In the genomic region with DNA sequence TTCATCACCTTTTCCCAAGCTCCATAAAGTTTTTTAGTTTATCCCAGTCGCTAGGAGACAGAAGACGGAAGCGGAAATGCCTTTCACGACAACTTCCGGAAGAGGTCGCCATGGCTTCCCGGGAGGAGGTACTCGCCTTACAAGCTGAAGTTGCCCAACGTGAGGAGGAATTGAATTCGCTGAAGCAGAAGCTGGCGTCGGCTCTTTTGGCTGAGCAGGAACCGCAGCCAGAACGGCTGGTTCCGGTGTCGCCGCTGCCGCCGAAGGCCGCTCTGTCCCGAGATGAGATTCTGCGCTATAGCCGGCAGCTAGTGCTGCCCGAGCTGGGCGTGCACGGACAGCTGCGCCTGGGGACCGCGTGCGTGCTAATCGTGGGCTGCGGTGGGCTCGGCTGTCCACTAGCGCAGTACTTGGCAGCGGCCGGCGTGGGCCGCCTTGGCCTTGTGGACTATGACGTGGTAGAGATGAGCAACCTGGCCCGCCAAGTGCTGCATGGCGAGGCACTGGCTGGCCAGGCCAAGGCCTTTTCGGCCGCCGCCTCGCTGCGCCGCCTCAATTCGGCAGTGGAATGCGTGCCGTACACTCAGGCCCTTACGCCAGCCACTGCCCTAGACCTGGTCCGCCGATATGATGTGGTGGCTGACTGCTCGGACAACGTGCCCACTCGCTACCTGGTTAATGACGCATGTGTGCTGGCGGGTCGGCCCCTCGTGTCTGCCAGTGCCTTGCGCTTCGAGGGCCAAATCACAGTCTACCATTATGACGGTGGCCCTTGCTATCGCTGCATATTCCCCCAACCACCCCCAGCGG, we compare ENCODE assay signal across 1 cellular context.
A peak's percentile ranks its signal among the peaks of the same experiment; 100 is the strongest.
TF ChIP-seq lines count a peak whose summit lies in the region.

A gene with protein sequence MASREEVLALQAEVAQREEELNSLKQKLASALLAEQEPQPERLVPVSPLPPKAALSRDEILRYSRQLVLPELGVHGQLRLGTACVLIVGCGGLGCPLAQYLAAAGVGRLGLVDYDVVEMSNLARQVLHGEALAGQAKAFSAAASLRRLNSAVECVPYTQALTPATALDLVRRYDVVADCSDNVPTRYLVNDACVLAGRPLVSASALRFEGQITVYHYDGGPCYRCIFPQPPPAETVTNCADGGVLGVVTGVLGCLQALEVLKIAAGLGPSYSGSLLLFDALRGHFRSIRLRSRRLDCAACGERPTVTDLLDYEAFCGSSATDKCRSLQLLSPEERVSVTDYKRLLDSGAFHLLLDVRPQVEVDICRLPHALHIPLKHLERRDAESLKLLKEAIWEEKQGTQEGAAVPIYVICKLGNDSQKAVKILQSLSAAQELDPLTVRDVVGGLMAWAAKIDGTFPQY (plus strand): TSS at position 86 of the 810 bp plus-strand sequence. CDS start 25 bp downstream, at position 111.

TF ChIP-seq in HepG2, 621 proteins besides CTCF, POLR2A, EP300 and RAD21 (continued from another document and continues in another):
- TF ChIP-seq, protein P1, sequence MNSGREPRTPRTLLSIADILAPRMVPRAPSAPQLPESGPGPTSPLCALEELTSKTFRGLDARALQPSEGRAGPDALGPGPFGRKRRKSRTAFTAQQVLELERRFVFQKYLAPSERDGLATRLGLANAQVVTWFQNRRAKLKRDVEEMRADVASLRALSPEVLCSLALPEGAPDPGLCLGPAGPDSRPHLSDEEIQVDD (CRISPR knock-in tag; IDR thresholded peaks at IDR 0.05; ENCODE audit: borderline replicate concordance): peak; percentile 37; the same call in 1 of the 2 replicates
- TF ChIP-seq ZNF879 (CRISPR knock-in tag; IDR thresholded peaks at IDR 0.05): no peak
- TF ChIP-seq, protein P2, sequence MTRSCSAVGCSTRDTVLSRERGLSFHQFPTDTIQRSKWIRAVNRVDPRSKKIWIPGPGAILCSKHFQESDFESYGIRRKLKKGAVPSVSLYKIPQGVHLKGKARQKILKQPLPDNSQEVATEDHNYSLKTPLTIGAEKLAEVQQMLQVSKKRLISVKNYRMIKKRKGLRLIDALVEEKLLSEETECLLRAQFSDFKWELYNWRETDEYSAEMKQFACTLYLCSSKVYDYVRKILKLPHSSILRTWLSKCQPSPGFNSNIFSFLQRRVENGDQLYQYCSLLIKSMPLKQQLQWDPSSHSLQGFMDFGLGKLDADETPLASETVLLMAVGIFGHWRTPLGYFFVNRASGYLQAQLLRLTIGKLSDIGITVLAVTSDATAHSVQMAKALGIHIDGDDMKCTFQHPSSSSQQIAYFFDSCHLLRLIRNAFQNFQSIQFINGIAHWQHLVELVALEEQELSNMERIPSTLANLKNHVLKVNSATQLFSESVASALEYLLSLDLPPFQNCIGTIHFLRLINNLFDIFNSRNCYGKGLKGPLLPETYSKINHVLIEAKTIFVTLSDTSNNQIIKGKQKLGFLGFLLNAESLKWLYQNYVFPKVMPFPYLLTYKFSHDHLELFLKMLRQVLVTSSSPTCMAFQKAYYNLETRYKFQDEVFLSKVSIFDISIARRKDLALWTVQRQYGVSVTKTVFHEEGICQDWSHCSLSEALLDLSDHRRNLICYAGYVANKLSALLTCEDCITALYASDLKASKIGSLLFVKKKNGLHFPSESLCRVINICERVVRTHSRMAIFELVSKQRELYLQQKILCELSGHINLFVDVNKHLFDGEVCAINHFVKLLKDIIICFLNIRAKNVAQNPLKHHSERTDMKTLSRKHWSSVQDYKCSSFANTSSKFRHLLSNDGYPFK (CRISPR knock-in tag; IDR thresholded peaks at IDR 0.05; ENCODE audit: borderline replicate concordance): peak; percentile 80; the same call in 1 of the 2 replicates
- TF ChIP-seq CC2D1A (CRISPR knock-in tag; IDR thresholded peaks at IDR 0.05): 0 out of 2 replicates have a peak, but pooled peaks have one; percentile 72
- no peak; the same call in 1 of the 2 replicates for TF ChIP-seq ATRX (CRISPR knock-in tag; IDR thresholded peaks at IDR 0.05; ENCODE audit: borderline replicate concordance)
- 0 out of 2 replicates have a peak, but pooled peaks have one; percentile 8 for TF ChIP-seq ZSCAN9 (CRISPR knock-in tag; IDR thresholded peaks at IDR 0.05; ENCODE audit: borderline replicate concordance)
- TF ChIP-seq, protein P3, sequence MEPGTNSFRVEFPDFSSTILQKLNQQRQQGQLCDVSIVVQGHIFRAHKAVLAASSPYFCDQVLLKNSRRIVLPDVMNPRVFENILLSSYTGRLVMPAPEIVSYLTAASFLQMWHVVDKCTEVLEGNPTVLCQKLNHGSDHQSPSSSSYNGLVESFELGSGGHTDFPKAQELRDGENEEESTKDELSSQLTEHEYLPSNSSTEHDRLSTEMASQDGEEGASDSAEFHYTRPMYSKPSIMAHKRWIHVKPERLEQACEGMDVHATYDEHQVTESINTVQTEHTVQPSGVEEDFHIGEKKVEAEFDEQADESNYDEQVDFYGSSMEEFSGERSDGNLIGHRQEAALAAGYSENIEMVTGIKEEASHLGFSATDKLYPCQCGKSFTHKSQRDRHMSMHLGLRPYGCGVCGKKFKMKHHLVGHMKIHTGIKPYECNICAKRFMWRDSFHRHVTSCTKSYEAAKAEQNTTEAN (CRISPR knock-in tag; conservative IDR thresholded peaks at IDR 0.05): peak; percentile 84; the same call in 1 of the 2 replicates
- TF ChIP-seq, protein P4, sequence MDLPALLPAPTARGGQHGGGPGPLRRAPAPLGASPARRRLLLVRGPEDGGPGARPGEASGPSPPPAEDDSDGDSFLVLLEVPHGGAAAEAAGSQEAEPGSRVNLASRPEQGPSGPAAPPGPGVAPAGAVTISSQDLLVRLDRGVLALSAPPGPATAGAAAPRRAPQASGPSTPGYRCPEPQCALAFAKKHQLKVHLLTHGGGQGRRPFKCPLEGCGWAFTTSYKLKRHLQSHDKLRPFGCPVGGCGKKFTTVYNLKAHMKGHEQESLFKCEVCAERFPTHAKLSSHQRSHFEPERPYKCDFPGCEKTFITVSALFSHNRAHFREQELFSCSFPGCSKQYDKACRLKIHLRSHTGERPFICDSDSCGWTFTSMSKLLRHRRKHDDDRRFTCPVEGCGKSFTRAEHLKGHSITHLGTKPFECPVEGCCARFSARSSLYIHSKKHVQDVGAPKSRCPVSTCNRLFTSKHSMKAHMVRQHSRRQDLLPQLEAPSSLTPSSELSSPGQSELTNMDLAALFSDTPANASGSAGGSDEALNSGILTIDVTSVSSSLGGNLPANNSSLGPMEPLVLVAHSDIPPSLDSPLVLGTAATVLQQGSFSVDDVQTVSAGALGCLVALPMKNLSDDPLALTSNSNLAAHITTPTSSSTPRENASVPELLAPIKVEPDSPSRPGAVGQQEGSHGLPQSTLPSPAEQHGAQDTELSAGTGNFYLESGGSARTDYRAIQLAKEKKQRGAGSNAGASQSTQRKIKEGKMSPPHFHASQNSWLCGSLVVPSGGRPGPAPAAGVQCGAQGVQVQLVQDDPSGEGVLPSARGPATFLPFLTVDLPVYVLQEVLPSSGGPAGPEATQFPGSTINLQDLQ (CRISPR knock-in tag; IDR thresholded peaks at IDR 0.05): no peak
- TF ChIP-seq ZMYM4 (CRISPR knock-in tag; IDR thresholded peaks at IDR 0.05): peak; percentile 39
- no peak for TF ChIP-seq MIXL1 (CRISPR knock-in tag; IDR thresholded peaks at IDR 0.05)
- no peak for TF ChIP-seq NFYC (CRISPR knock-in tag; IDR thresholded peaks at IDR 0.05)
- TF ChIP-seq SYNCRIP (IDR thresholded peaks at IDR 0.05; ENCODE audit: insufficient read depth, low read depth, low read length): no peak
- TF ChIP-seq, protein P5, sequence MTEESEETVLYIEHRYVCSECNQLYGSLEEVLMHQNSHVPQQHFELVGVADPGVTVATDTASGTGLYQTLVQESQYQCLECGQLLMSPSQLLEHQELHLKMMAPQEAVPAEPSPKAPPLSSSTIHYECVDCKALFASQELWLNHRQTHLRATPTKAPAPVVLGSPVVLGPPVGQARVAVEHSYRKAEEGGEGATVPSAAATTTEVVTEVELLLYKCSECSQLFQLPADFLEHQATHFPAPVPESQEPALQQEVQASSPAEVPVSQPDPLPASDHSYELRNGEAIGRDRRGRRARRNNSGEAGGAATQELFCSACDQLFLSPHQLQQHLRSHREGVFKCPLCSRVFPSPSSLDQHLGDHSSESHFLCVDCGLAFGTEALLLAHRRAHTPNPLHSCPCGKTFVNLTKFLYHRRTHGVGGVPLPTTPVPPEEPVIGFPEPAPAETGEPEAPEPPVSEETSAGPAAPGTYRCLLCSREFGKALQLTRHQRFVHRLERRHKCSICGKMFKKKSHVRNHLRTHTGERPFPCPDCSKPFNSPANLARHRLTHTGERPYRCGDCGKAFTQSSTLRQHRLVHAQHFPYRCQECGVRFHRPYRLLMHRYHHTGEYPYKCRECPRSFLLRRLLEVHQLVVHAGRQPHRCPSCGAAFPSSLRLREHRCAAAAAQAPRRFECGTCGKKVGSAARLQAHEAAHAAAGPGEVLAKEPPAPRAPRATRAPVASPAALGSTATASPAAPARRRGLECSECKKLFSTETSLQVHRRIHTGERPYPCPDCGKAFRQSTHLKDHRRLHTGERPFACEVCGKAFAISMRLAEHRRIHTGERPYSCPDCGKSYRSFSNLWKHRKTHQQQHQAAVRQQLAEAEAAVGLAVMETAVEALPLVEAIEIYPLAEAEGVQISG (CRISPR knock-in tag; IDR thresholded peaks at IDR 0.05): peak; percentile 93
- TF ChIP-seq, protein P6, sequence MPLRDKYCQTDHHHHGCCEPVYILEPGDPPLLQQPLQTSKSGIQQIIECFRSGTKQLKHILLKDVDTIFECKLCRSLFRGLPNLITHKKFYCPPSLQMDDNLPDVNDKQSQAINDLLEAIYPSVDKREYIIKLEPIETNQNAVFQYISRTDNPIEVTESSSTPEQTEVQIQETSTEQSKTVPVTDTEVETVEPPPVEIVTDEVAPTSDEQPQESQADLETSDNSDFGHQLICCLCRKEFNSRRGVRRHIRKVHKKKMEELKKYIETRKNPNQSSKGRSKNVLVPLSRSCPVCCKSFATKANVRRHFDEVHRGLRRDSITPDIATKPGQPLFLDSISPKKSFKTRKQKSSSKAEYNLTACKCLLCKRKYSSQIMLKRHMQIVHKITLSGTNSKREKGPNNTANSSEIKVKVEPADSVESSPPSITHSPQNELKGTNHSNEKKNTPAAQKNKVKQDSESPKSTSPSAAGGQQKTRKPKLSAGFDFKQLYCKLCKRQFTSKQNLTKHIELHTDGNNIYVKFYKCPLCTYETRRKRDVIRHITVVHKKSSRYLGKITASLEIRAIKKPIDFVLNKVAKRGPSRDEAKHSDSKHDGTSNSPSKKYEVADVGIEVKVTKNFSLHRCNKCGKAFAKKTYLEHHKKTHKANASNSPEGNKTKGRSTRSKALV (CRISPR knock-in tag; IDR thresholded peaks at IDR 0.05): no peak; the same call in 1 of the 2 replicates
- peak; percentile 94 for TF ChIP-seq PHF8 (CRISPR knock-in tag; IDR thresholded peaks at IDR 0.05)
- TF ChIP-seq, protein P7, sequence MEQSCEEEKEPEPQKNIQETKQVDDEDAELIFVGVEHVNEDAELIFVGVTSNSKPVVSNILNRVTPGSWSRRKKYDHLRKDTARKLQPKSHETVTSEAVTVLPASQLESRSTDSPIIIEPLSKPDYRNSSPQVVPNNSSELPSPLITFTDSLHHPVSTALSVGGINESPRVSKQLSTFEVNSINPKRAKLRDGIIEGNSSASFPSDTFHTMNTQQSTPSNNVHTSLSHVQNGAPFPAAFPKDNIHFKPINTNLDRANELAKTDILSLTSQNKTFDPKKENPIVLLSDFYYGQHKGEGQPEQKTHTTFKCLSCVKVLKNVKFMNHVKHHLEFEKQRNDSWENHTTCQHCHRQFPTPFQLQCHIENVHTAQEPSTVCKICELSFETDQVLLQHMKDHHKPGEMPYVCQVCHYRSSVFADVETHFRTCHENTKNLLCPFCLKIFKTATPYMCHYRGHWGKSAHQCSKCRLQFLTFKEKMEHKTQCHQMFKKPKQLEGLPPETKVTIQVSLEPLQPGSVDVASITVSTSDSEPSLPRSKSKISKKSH (CRISPR knock-in tag; IDR thresholded peaks at IDR 0.05; ENCODE audit: borderline replicate concordance): peak; percentile 44; the same call in 1 of the 2 replicates
- TF ChIP-seq SIN3B (IDR thresholded peaks at IDR 0.05; ENCODE audit: low read length): peak; percentile 90
- TF ChIP-seq GZF1 (CRISPR knock-in tag; IDR thresholded peaks at IDR 0.05): no peak
- TF ChIP-seq CCDC6 (CRISPR knock-in tag; IDR thresholded peaks at IDR 0.05): no peak
- TF ChIP-seq, protein P8, sequence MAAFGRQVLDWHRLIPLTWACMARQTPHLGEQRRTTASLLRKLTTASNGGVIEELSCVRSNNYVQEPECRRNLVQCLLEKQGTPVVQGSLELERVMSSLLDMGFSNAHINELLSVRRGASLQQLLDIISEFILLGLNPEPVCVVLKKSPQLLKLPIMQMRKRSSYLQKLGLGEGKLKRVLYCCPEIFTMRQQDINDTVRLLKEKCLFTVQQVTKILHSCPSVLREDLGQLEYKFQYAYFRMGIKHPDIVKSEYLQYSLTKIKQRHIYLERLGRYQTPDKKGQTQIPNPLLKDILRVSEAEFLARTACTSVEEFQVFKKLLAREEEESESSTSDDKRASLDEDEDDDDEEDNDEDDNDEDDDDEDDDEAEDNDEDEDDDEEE (CRISPR knock-in tag; IDR thresholded peaks at IDR 0.05): no peak
- TF ChIP-seq MZF1 (CRISPR knock-in tag; IDR thresholded peaks at IDR 0.05; ENCODE audit: borderline replicate concordance): no peak
- peak; percentile 68; the same call in 1 of the 2 replicates for TF ChIP-seq ZNF619 (CRISPR knock-in tag; IDR thresholded peaks at IDR 0.05)
- TF ChIP-seq ZNF766 (CRISPR knock-in tag; IDR thresholded peaks at IDR 0.05; ENCODE audit: borderline replicate concordance): no peak
- TF ChIP-seq ZNF225 (CRISPR knock-in tag; IDR thresholded peaks at IDR 0.05): peak; percentile 93; the same call in 1 of the 2 replicates
- peak; percentile 76; the same call in 1 of the 2 replicates for TF ChIP-seq ZNF549 (CRISPR knock-in tag; IDR thresholded peaks at IDR 0.05)
- TF ChIP-seq ZBTB42 (CRISPR knock-in tag; IDR thresholded peaks at IDR 0.05): no peak; the same call in 1 of the 2 replicates
- no peak; the same call in 1 of the 2 replicates for TF ChIP-seq ZNF430 (CRISPR knock-in tag; IDR thresholded peaks at IDR 0.05)
- no peak; the same call in 1 of the 2 replicates for TF ChIP-seq ATF7-NPFF (CRISPR knock-in tag; IDR thresholded peaks at IDR 0.05; ENCODE audit: low read depth)
- TF ChIP-seq CBX2 (IDR thresholded peaks at IDR 0.05; ENCODE audit: low read depth, low read length): no peak
- TF ChIP-seq CBX2 (CRISPR knock-in tag; IDR thresholded peaks at IDR 0.05; ENCODE audit: low read depth): no peak
- TF ChIP-seq, protein P9, sequence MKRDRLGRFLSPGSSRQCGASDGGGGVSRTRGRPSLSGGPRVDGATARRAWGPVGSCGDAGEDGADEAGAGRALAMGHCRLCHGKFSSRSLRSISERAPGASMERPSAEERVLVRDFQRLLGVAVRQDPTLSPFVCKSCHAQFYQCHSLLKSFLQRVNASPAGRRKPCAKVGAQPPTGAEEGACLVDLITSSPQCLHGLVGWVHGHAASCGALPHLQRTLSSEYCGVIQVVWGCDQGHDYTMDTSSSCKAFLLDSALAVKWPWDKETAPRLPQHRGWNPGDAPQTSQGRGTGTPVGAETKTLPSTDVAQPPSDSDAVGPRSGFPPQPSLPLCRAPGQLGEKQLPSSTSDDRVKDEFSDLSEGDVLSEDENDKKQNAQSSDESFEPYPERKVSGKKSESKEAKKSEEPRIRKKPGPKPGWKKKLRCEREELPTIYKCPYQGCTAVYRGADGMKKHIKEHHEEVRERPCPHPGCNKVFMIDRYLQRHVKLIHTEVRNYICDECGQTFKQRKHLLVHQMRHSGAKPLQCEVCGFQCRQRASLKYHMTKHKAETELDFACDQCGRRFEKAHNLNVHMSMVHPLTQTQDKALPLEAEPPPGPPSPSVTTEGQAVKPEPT (CRISPR knock-in tag; IDR thresholded peaks at IDR 0.05; ENCODE audit: low read depth): peak; percentile 21; the same call in 1 of the 2 replicates
- TF ChIP-seq NFYB (CRISPR knock-in tag; IDR thresholded peaks at IDR 0.05): peak; percentile 4; the same call in 1 of the 2 replicates
